Comparison of ENCODE assay signal across 17 cellular contexts in genomic region chr3:195597848-195598247, GRCh38. TPM values are rescaled to one million over a fixed set of nuclear protein-coding genes. Genes with fewer than 3 reads are reported as not detected.
"Had no signal": no experiment of that assay in that cellular context is flagged by ENCODE, and none has a peak within 500 bp of the region (broad histone marks: within the 10 kb centered on the region; RNA-seq: fewer than 3 reads in every experiment).

No MANE protein-coding gene starts in this region.

- DNase-seq: activated CD4-positive, alpha-beta T cell treated with anti-CD3 and anti-CD28 coated beads for 48 hours; activated CD8-positive, alpha-beta memory T cell treated with anti-CD3 and anti-CD28 coated beads, Interleukin-2, amount 50 U/mL, for 48 hours; activated CD8-positive, alpha-beta T cell treated with anti-CD3 and anti-CD28 coated beads, Interleukin-2, amount 10 ng/mL, durations not matched to agents 7 days and 5 days; activated naive CD4-positive, alpha-beta T cell treated with Interleukin-2 at 50 U/mL for 16 hours; effector memory CD8-positive, alpha-beta T cell; mesenchymal stem cell; stimulated activated CD4-positive, alpha-beta T cell treated with anti-CD3 and anti-CD28 coated beads, Interleukin-4, amount 100 ng/mL, for 4 hours; stomach; thyroid gland had no signal

- H3K9me3 ChIP-seq: stomach, thyroid gland had no signal

- ATAC-seq: activated CD8-positive, alpha-beta T cell treated with anti-CD3 and anti-CD28 coated beads, Interleukin-2, amount 10 ng/mL, durations not matched to agents 7 days and 5 days; effector memory CD8-positive, alpha-beta T cell; left lobe of liver; natural killer cell treated with Interleukin-12 subunit alpha and Interleukin-12 subunit beta and Interleukin-15 and Interleukin-18, amount 100 ng/mL, for 72 hours; WTC11 had no signal

- H3K36me3 ChIP-seq: stomach, thyroid gland had no signal

- H3K27ac Mint-ChIP-seq: effector memory CD8-positive, alpha-beta T cell; natural killer cell treated with Interleukin-12 subunit alpha and Interleukin-12 subunit beta and Interleukin-15 and Interleukin-18, amount 100 ng/mL, for 72 hours; T-helper 1 cell treated with Interleukin-12 subunit alpha and Interleukin-12 subunit beta and Interleukin-4 antibody, amounts not matched to agents 30 μg/mL and 1 μg/mL, for 36 hours; WTC11 had no signal

- H3K27me3 ChIP-seq: stomach, thyroid gland had no signal

- H3K4me1 ChIP-seq: stomach, thyroid gland had no signal

- H3K27ac ChIP-seq: epithelial cell of prostate, stomach, thyroid gland had no signal

- H3K27me3 Mint-ChIP-seq: central memory CD8-positive, alpha-beta T cell; effector memory CD8-positive, alpha-beta T cell; natural killer cell treated with Interleukin-12 subunit alpha and Interleukin-12 subunit beta and Interleukin-15 and Interleukin-18, amount 100 ng/mL, for 72 hours had no signal

- H3K4me3 ChIP-seq: stomach, thyroid gland had no signal

- FAIRE-seq: islet of Langerhans, urothelium cell line had no signal

- H3K4me3 Mint-ChIP-seq: activated CD8-positive, alpha-beta T cell treated with anti-CD3 and anti-CD28 coated beads, Interleukin-2, amount 10 ng/mL, durations not matched to agents 7 days and 5 days; central memory CD8-positive, alpha-beta T cell; effector memory CD8-positive, alpha-beta T cell; natural killer cell treated with Interleukin-12 subunit alpha and Interleukin-12 subunit beta and Interleukin-15 and Interleukin-18, amount 100 ng/mL, for 72 hours; T-helper 1 cell treated with Interleukin-12 subunit alpha and Interleukin-12 subunit beta and Interleukin-4 antibody, amounts not matched to agents 30 μg/mL and 1 μg/mL, for 36 hours; WTC11 had no signal

- H3K4me1 Mint-ChIP-seq: WTC11 had no signal

- H3K9me3 Mint-ChIP-seq: central memory CD8-positive, alpha-beta T cell; effector memory CD8-positive, alpha-beta T cell; natural killer cell treated with Interleukin-12 subunit alpha and Interleukin-12 subunit beta and Interleukin-15 and Interleukin-18, amount 100 ng/mL, for 72 hours had no signal

- H3K36me3 Mint-ChIP-seq: natural killer cell treated with Interleukin-12 subunit alpha and Interleukin-12 subunit beta and Interleukin-15 and Interleukin-18, amount 100 ng/mL, for 72 hours had no signal

RNA-seq across cellular contexts. Expression of gene APOD, which starts 14.1 kb away (rescaled TPM):
- total RNA-seq: activated CD8-positive, alpha-beta T cell treated with anti-CD3 and anti-CD28 coated beads, Interleukin-2, amount 10 ng/mL, durations not matched to agents 7 days and 5 days; natural killer cell treated with Interleukin-12 subunit alpha and Interleukin-12 subunit beta and Interleukin-15 and Interleukin-18, amount 100 ng/mL, for 72 hours; WTC11 had no signal
